ENCODE assay signal across 8 cellular contexts in genomic region chr5:32531885-32532520, GRCh38. TPM values are rescaled to one million over a fixed set of nuclear protein-coding genes. Genes with fewer than 3 reads are reported as not detected.
DNase-seq lines count a peak whose midpoint lies in the region; ATAC-seq and TF ChIP-seq lines count a peak whose summit lies in the region.

No MANE protein-coding gene starts in this region.

- peak overlapping the region; percentile 39 for H2AFZ ChIP-seq in PC-9

- 0 out of 2 replicates have a peak, but pooled peaks cover 6% of the 10 kb centered on the region for H3K4me1 ChIP-seq in PC-9 (replicated peaks; ENCODE audit: insufficient read depth)
- peaks cover 35% of the 10 kb centered on the region for H3K4me1 ChIP-seq in mononuclear cell (ENCODE audit: insufficient read depth, low read length)

- H3K9me3 ChIP-seq in PC-9 (ENCODE audit: insufficient read depth, low read depth) = no peaks in the 10 kb centered on the region
- H3K9me3 ChIP-seq in mononuclear cell (ENCODE audit: low read depth, low read length) = no peaks in the 10 kb centered on the region

- ATAC-seq in GM18873 (IDR thresholded peaks at IDR 0.05; ENCODE audit: low FRiP score, unreplicated experiment) (peak; percentile 52), HG03135 (IDR thresholded peaks at IDR 0.05; ENCODE audit: unreplicated experiment) (peak; percentile 68)

- no peaks in the 10 kb centered on the region for H4K20me1 ChIP-seq in PC-9 (ENCODE audit: insufficient read depth)

- H3K4me3 ChIP-seq in PC-9 = peak overlapping the region; percentile 25; the same call in 1 of the 2 replicates
- peak overlapping the region; percentile 35 for H3K4me3 ChIP-seq in mononuclear cell (ENCODE audit: low read length)

- TF ChIP-seq CTCF in PC-9 (conservative IDR thresholded peaks at IDR 0.05) = no peak

- H3K27ac ChIP-seq in PC-9 = peak overlapping the region; percentile 31

- no peaks in the 10 kb centered on the region for H3K9me2 ChIP-seq in PC-9 (ENCODE audit: insufficient read depth)

- H3K36me3 ChIP-seq in PC-9 (ENCODE audit: low read depth) = no peaks in the 10 kb centered on the region

- H3F3A ChIP-seq in PC-9 (ENCODE audit: insufficient read depth, low read depth) = no peaks in the 10 kb centered on the region

- POLR2A ChIA-PET in PC-9 (lab: Charles Lee; ENCODE audit: unreplicated experiment) = interaction anchor here (0.6 to 0.7 kb wide), 2 partner anchors 359 to 629 kb away, joined by 3 to 5 read pairs; no protein-coding TSS in a partner anchor

- H3K4me2 ChIP-seq in PC-9 = peak overlapping the region; percentile 58

- H3K79me2 ChIP-seq in PC-9 (ENCODE audit: low read depth) = no peaks in the 10 kb centered on the region

- BruUV-seq in PC-9 (replicated peaks; lab: Mats Ljungman, UMichigan) = TSS peak; percentile 53

- DNase-seq in Ammon's horn (ENCODE audit: low spot score) = peak; percentile 59
- peak; percentile 54 to 71 for DNase-seq in PC-9
- DNase-seq in amniotic stem cell (lab: John Stamatoyannopoulos, UW) = peak; percentile 17
- no peak for DNase-seq in NCI-H1105 (lab: John Stamatoyannopoulos, UW)
- no peak for DNase-seq in ecto neural progenitor cell (ENCODE audit: low spot score)

- CTCF ChIA-PET in PC-9 (lab: Charles Lee) = no interaction called here

- H3K27me3 ChIP-seq in PC-9 (ENCODE audit: insufficient read depth, low read depth) = no peaks in the 10 kb centered on the region
- H3K27me3 ChIP-seq in mononuclear cell (ENCODE audit: insufficient read depth, low read length) = no peaks in the 10 kb centered on the region

- intact Hi-C loops in PC-9 (cut with micrococcal nuclease; ENCODE audit: unreplicated experiment) = no loop called here

RNA-seq across cellular contexts. Expression of gene SUB1, which starts 53.4 kb away (rescaled TPM):
- total RNA-seq in PC-9 (2021) (314 and 328 TPM in 2 replicates), mononuclear cell (301 TPM)

Comparison
In these comparisons a context has a peak if more than half of its experiments do, and no peak if none do; other contexts are left out.
1. DNase-seq: peak in Ammon's horn (single experiment), PC-9 (2 of 2) and amniotic stem cell (single experiment); none in NCI-H1105 (single experiment) and ecto neural progenitor cell (single experiment).